28 cellular contexts compared by ENCODE assay signal in the genomic region with DNA sequence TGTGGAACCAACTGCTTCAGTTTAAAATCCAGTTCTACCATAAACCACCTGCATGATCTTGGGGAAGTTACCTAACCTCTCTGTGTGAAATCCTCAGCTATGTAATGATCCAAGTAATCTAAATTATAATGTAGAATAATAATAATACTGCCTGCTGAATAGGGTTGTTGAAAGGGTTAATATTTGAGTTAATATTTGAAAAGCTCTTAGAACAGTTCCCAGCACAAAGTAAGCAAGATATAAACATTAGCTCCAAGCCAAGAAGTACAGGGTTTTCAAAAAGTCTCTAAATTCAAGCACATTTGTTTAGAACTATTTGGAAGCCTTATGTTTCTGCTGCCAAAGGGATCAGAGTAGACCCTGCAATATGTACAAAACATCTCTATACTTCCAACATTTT.
DNase-seq lines count a peak whose midpoint lies in the region; ATAC-seq and TF ChIP-seq lines count a peak whose summit lies in the region.
"Had no signal": no experiment of that assay in that cellular context is flagged by ENCODE, and none has a peak within 500 bp of the region (broad histone marks: within the 10 kb centered on the region; RNA-seq: fewer than 3 reads in every experiment).

No MANE protein-coding gene starts in this region.

- ATAC-seq in GM18498 (IDR thresholded peaks at IDR 0.05; ENCODE audit: unreplicated experiment), result no peak
- ATAC-seq: activated CD4-positive, alpha-beta T cell treated with anti-CD3 and anti-CD28 coated beads for 36 hours; activated CD8-positive, alpha-beta T cell treated with anti-CD3 and anti-CD28 coated beads for 36 hours; natural killer cell treated with Interleukin-12 subunit alpha and Interleukin-12 subunit beta and Interleukin-15 and Interleukin-18, amount 100 ng/mL, for 72 hours; stimulated activated naive B cell treated with anti-CD40 and anti-IgM and Interleukin-4, amounts not matched to agents 10 μg/mL and 1 μg/mL and 100 μg/mL, for 72 hours had no signal

- no peak for TF ChIP-seq POLR2A in stomach (IDR thresholded peaks at IDR 0.05)

- no peak for TF ChIP-seq RAD21 in liver (IDR thresholded peaks at IDR 0.05)

- H3K4me1 Mint-ChIP-seq in HFFc6 (ENCODE audit: low read depth), result peaks cover 61% of the 10 kb centered on the region

- no peaks in the 10 kb centered on the region for H3K9me3 Mint-ChIP-seq in HFFc6

- no peak overlapping the region for H3K9ac ChIP-seq in liver (ENCODE audit: low read depth in 1 of 2, low read length in 2 of 2)

- intact Hi-C loops in stomach (cut with DNase I; ENCODE audit: low total_unique reads), result no loop called here

- no peak for TF ChIP-seq EP300 in stomach (IDR thresholded peaks at IDR 0.05)

- DNase-seq in HFFc6, result no peak
- no peak for DNase-seq in brain microvascular endothelial cell
- no peak for DNase-seq in stomach
- no peak for DNase-seq in NCI-H2196 treated with DMSO at 0.1 percent for 48 hours (lab: John Stamatoyannopoulos, UW; ENCODE audit: unreplicated experiment)
- no peak for DNase-seq in DMS79 (lab: John Stamatoyannopoulos, UW)
- DNase-seq in NCI-H1417 (lab: John Stamatoyannopoulos, UW), result no peak
- DNase-seq: activated CD4-positive, alpha-beta T cell treated with anti-CD3 and anti-CD28 coated beads for 36 hours; activated CD8-positive, alpha-beta memory T cell treated with anti-CD3 and anti-CD28 coated beads, Interleukin-2, amount 50 U/mL, for 48 hours; activated CD8-positive, alpha-beta T cell treated with anti-CD3 and anti-CD28 coated beads for 36 hours; activated naive CD4-positive, alpha-beta T cell treated with anti-CD3 and anti-CD28 coated beads for 36 hours; adrenal gland; CD4-positive, alpha-beta memory T cell; EL; Karpas-422; NCI-H1417 treated with DMSO at 0.1 percent for 48 hours; NCI-H2081; NCI-H2227 treated with DMSO at 0.1 percent for 48 hours; NCI-H69; stimulated activated naive B cell treated with anti-CD40 and anti-IgM and Interleukin-4, amounts not matched to agents 10 μg/mL and 1 μg/mL and 100 μg/mL, for 72 hours; SW 1271; T-helper 9 cell had no signal

- peaks cover 4 to 66% (median 65%) of the 10 kb centered on the region in 4 donors for H3K4me1 ChIP-seq in liver (ENCODE audit: control insufficient read depth in 4 of 4, insufficient read depth in 4 of 4, low read length in 3 of 4)
- H3K4me1 ChIP-seq in stomach, result peaks cover 4 to 52% (median 26%) of the 10 kb centered on the region in 4 donors

- H3K27ac Mint-ChIP-seq in HFFc6, result peak overlapping the region; percentile 31; the same call in 1 of the 2 replicates
- H3K27ac Mint-ChIP-seq: activated CD4-positive, alpha-beta T cell treated with anti-CD3 and anti-CD28 coated beads for 36 hours; activated CD8-positive, alpha-beta T cell treated with anti-CD3 and anti-CD28 coated beads for 36 hours; activated naive CD4-positive, alpha-beta T cell treated with anti-CD3 and anti-CD28 coated beads for 36 hours; activated T-helper 1 cell treated with anti-CD3 and anti-CD28 coated beads, Interleukin-12 subunit alpha, Interleukin-12 subunit beta, Interleukin-2, Interleukin-4 antibody, amounts not matched to agents 30 ng/mL and 10 ng/mL and 1 ng/mL, durations not matched to agents 14 hours and 24 hours and 36 hours; B cell; stimulated activated naive B cell treated with anti-CD40 and anti-IgM and Interleukin-4, amounts not matched to agents 10 μg/mL and 1 μg/mL and 100 μg/mL, for 72 hours had no signal

- no peak overlapping the region; the same call in 1 of the 2 replicates for H3K4me3 Mint-ChIP-seq in HFFc6
- H3K4me3 Mint-ChIP-seq: activated CD4-positive, alpha-beta T cell treated with anti-CD3 and anti-CD28 coated beads for 36 hours; activated CD8-positive, alpha-beta T cell treated with anti-CD3 and anti-CD28 coated beads for 36 hours; activated naive CD4-positive, alpha-beta T cell treated with anti-CD3 and anti-CD28 coated beads for 36 hours; activated T-helper 1 cell treated with anti-CD3 and anti-CD28 coated beads, Interleukin-12 subunit alpha, Interleukin-12 subunit beta, Interleukin-2, Interleukin-4 antibody, amounts not matched to agents 30 ng/mL and 10 ng/mL and 1 ng/mL, durations not matched to agents 14 hours and 24 hours and 36 hours; B cell; CD4-positive, alpha-beta memory T cell; natural killer cell treated with Interleukin-12 subunit alpha and Interleukin-12 subunit beta and Interleukin-15 and Interleukin-18, amount 100 ng/mL, for 72 hours; stimulated activated naive B cell treated with anti-CD40 and anti-IgM and Interleukin-4, amounts not matched to agents 10 μg/mL and 1 μg/mL and 100 μg/mL, for 72 hours had no signal

- H3K9me3 ChIP-seq in liver (ENCODE audit: control insufficient read depth in 4 of 4, low read length in 3 of 4) (no peaks in the 10 kb centered on the region), stomach (peaks cover 0 to 7% (median 0%) of the 10 kb centered on the region in 4 donors)
- H3K9me3 ChIP-seq: adrenal gland had no signal

- TF ChIP-seq CTCF in HFFc6 (IDR thresholded peaks at IDR 0.05), result no peak
- TF ChIP-seq CTCF in brain microvascular endothelial cell (IDR thresholded peaks at IDR 0.05; ENCODE audit: low read depth, low read length, missing control alignments), result no peak
- TF ChIP-seq CTCF in liver (IDR thresholded peaks at IDR 0.05; ENCODE audit: low read depth, low read length, missing input control), result no peak
- no peak for TF ChIP-seq CTCF in stomach (IDR thresholded peaks at IDR 0.05)

- H3K36me3 Mint-ChIP-seq in HFFc6 (ENCODE audit: low read depth), result peaks cover 12% of the 10 kb centered on the region; the same call in 1 of the 2 replicates

- H3K36me3 ChIP-seq in brain microvascular endothelial cell (replicated peaks) (no peaks in the 10 kb centered on the region), liver (ENCODE audit: control insufficient read depth in 4 of 4, insufficient read depth in 3 of 4, low read depth in 1 of 4, low read length in 3 of 4) (no peaks in the 10 kb centered on the region), stomach (no peaks in the 10 kb centered on the region)
- H3K36me3 ChIP-seq: adrenal gland had no signal

- in situ Hi-C loops in brain microvascular endothelial cell (cut with HindIII; ENCODE audit: low pct_ligation_motif_present, low sequenced_read_pairs), result no loop called here

- no peak overlapping the region for H3K4me3 ChIP-seq in brain microvascular endothelial cell (ENCODE audit: low read depth, low read length)
- no peak overlapping the region for H3K4me3 ChIP-seq in liver (ENCODE audit: low read depth in 1 of 3, low read length in 3 of 3)
- H3K4me3 ChIP-seq in stomach, result no peak overlapping the region
- H3K4me3 ChIP-seq: adrenal gland, skin epidermis had no signal

- no peaks in the 10 kb centered on the region for H3K27me3 Mint-ChIP-seq in HFFc6 (ENCODE audit: insufficient read depth)
- H3K27me3 Mint-ChIP-seq: activated CD4-positive, alpha-beta T cell treated with anti-CD3 and anti-CD28 coated beads for 36 hours; activated CD8-positive, alpha-beta T cell treated with anti-CD3 and anti-CD28 coated beads for 36 hours; B cell; CD4-positive, alpha-beta memory T cell had no signal

- no peaks in the 10 kb centered on the region for H3K27me3 ChIP-seq in brain microvascular endothelial cell (replicated peaks)
- no peaks in the 10 kb centered on the region for H3K27me3 ChIP-seq in liver (ENCODE audit: control insufficient read depth in 4 of 4, insufficient read depth in 4 of 4, low read length in 3 of 4)
- H3K27me3 ChIP-seq in stomach, result no peaks in the 10 kb centered on the region
- H3K27me3 ChIP-seq: adrenal gland had no signal

- H3K27ac ChIP-seq in brain microvascular endothelial cell, result peak overlapping the region; percentile 97
- H3K27ac ChIP-seq in liver (ENCODE audit: low read depth in 1 of 2, low read length in 2 of 2), result peak overlapping the region; percentile 82 to 94
- peak overlapping the region in 4 of 5 donors; percentile 75 to 86 (median 81) for H3K27ac ChIP-seq in stomach
- H3K27ac ChIP-seq: HL-60 had no signal

TF ChIP-seq in liver, 16 proteins besides CTCF, POLR2A, EP300 and RAD21:
- TF ChIP-seq, protein P1, sequence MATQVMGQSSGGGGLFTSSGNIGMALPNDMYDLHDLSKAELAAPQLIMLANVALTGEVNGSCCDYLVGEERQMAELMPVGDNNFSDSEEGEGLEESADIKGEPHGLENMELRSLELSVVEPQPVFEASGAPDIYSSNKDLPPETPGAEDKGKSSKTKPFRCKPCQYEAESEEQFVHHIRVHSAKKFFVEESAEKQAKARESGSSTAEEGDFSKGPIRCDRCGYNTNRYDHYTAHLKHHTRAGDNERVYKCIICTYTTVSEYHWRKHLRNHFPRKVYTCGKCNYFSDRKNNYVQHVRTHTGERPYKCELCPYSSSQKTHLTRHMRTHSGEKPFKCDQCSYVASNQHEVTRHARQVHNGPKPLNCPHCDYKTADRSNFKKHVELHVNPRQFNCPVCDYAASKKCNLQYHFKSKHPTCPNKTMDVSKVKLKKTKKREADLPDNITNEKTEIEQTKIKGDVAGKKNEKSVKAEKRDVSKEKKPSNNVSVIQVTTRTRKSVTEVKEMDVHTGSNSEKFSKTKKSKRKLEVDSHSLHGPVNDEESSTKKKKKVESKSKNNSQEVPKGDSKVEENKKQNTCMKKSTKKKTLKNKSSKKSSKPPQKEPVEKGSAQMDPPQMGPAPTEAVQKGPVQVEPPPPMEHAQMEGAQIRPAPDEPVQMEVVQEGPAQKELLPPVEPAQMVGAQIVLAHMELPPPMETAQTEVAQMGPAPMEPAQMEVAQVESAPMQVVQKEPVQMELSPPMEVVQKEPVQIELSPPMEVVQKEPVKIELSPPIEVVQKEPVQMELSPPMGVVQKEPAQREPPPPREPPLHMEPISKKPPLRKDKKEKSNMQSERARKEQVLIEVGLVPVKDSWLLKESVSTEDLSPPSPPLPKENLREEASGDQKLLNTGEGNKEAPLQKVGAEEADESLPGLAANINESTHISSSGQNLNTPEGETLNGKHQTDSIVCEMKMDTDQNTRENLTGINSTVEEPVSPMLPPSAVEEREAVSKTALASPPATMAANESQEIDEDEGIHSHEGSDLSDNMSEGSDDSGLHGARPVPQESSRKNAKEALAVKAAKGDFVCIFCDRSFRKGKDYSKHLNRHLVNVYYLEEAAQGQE (IDR thresholded peaks at IDR 0.05), result no peak
- TF ChIP-seq NR2F2 (IDR thresholded peaks at IDR 0.05) (no peak), FOXA1 (IDR thresholded peaks at IDR 0.05) (no peak), EGR1 (IDR thresholded peaks at IDR 0.05; ENCODE audit: low read depth in 2 of 2) (no peak)
